ENCODE assay signal across 12 cellular contexts in the genomic region with DNA sequence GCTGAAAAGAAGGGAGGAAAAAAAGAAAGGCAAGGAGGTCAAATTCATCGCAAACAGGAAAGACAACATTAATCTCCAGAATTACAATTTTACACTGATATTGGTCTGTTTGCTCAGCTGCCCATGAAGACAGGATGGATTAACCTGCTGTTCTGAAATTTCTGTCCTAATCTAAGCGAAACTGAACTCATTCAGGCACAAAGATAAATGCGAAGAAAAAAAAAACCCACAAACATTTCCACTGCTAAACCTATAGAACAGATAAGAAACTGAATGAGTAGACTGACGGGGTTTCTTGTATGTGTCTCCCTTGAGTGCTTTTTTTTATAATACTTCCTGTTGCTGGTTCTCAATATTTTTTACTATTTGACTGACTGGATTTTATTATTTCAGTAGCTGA.
DNase-seq lines count a peak whose midpoint lies in the region; ATAC-seq and TF ChIP-seq lines count a peak whose summit lies in the region.
"Had no signal": no experiment of that assay in that cellular context is flagged by ENCODE, and none has a peak within 500 bp of the region (broad histone marks: within the 10 kb centered on the region; RNA-seq: fewer than 3 reads in every experiment).

No MANE protein-coding gene starts in this region.

- TF ChIP-seq CTCF in WTC11 (IDR thresholded peaks at IDR 0.05): no peak
- TF ChIP-seq CTCF in glutamatergic neuron (IDR thresholded peaks at IDR 0.05; ENCODE audit: partially characterized antibody, unreplicated experiment): no peak
- no peak for TF ChIP-seq CTCF in HFFc6 (IDR thresholded peaks at IDR 0.05)

- peak overlapping the region; percentile 84 for H3K27ac Mint-ChIP-seq in WTC11
- no peak overlapping the region for H3K27ac Mint-ChIP-seq in glutamatergic neuron (ENCODE audit: unreplicated experiment)
- H3K27ac Mint-ChIP-seq in HFFc6: no peak overlapping the region
- no peak overlapping the region for H3K27ac Mint-ChIP-seq in activated naive CD4-positive, alpha-beta T cell treated with anti-CD3 and anti-CD28 coated beads, Interleukin-2, amount 10 ng/mL, durations not matched to agents 7 days and 5 days
- H3K27ac Mint-ChIP-seq: activated T-helper 2 cell treated with anti-CD3 and anti-CD28 coated beads, Interferon-gamma antibody, Interleukin-2, Interleukin-4, amounts not matched to agents 10 μg/mL and 5 μg/mL and 100 μg/mL, durations not matched to agents 14 hours and 24 hours and 36 hours; stimulated activated naive CD8-positive, alpha-beta T cell treated with anti-CD3 and anti-CD28 coated beads, Interleukin-15, Interleukin-2, amounts not matched to agents 100 ng/mL and 50 ng/mL, for 24 hours had no signal

- ATAC-seq in GM18520 (IDR thresholded peaks at IDR 0.05; ENCODE audit: unreplicated experiment) (peak; percentile 63), GM21526 (IDR thresholded peaks at IDR 0.05; ENCODE audit: low FRiP score, unreplicated experiment) (peak; percentile 88), HG03139 (IDR thresholded peaks at IDR 0.05; ENCODE audit: unreplicated experiment) (peak; percentile 81), WTC11 (no peak)

- H3K4me1 Mint-ChIP-seq in WTC11: peaks cover 18% of the 10 kb centered on the region
- peaks cover 3% of the 10 kb centered on the region for H3K4me1 Mint-ChIP-seq in glutamatergic neuron (ENCODE audit: low read depth, unreplicated experiment)
- H3K4me1 Mint-ChIP-seq in HFFc6 (ENCODE audit: low read depth): peaks cover 7% of the 10 kb centered on the region
- no peaks in the 10 kb centered on the region for H3K4me1 Mint-ChIP-seq in activated naive CD4-positive, alpha-beta T cell treated with anti-CD3 and anti-CD28 coated beads, Interleukin-2, amount 10 ng/mL, durations not matched to agents 7 days and 5 days

- H3K36me3 Mint-ChIP-seq in WTC11: no peaks in the 10 kb centered on the region
- no peaks in the 10 kb centered on the region for H3K36me3 Mint-ChIP-seq in glutamatergic neuron (ENCODE audit: unreplicated experiment)
- H3K36me3 Mint-ChIP-seq in HFFc6 (ENCODE audit: low read depth): no peaks in the 10 kb centered on the region
- H3K36me3 Mint-ChIP-seq in activated naive CD4-positive, alpha-beta T cell treated with anti-CD3 and anti-CD28 coated beads, Interleukin-2, amount 10 ng/mL, durations not matched to agents 7 days and 5 days: no peaks in the 10 kb centered on the region

- H3K27me3 Mint-ChIP-seq in WTC11 (ENCODE audit: low read depth) (no peaks in the 10 kb centered on the region), glutamatergic neuron (ENCODE audit: unreplicated experiment) (no peaks in the 10 kb centered on the region), HFFc6 (ENCODE audit: insufficient read depth) (no peaks in the 10 kb centered on the region; the same call in 1 of the 2 replicates)
- H3K27me3 Mint-ChIP-seq in activated naive CD4-positive, alpha-beta T cell treated with anti-CD3 and anti-CD28 coated beads, Interleukin-2, amount 10 ng/mL, durations not matched to agents 7 days and 5 days: no peaks in the 10 kb centered on the region
- H3K27me3 Mint-ChIP-seq: stimulated activated naive CD8-positive, alpha-beta T cell treated with anti-CD3 and anti-CD28 coated beads, Interleukin-15, Interleukin-2, amounts not matched to agents 100 ng/mL and 50 ng/mL, for 24 hours had no signal

- DNase-seq in WTC11 (ENCODE audit: low spot score) (no peak), glutamatergic neuron (no peak), HFFc6 (no peak), activated gamma-delta T cell (lab: John Stamatoyannopoulos, UW) (no peak)
- no peak for DNase-seq in activated naive CD4-positive, alpha-beta T cell treated with anti-CD3 and anti-CD28 coated beads, Interleukin-2, amount 10 ng/mL, durations not matched to agents 7 days and 5 days
- DNase-seq: COR-L47; NK-92 treated with Interleukin-12 subunit alpha and Interleukin-12 subunit beta, amount 100 ng/mL, for 24 hours had no signal

- H3K4me3 Mint-ChIP-seq in WTC11: no peak overlapping the region
- H3K4me3 Mint-ChIP-seq in glutamatergic neuron (ENCODE audit: unreplicated experiment): no peak overlapping the region
- no peak overlapping the region for H3K4me3 Mint-ChIP-seq in HFFc6
- no peak overlapping the region for H3K4me3 Mint-ChIP-seq in activated naive CD4-positive, alpha-beta T cell treated with anti-CD3 and anti-CD28 coated beads, Interleukin-2, amount 10 ng/mL, durations not matched to agents 7 days and 5 days
- H3K4me3 Mint-ChIP-seq: stimulated activated naive CD8-positive, alpha-beta T cell treated with anti-CD3 and anti-CD28 coated beads, Interleukin-15, Interleukin-2, amounts not matched to agents 100 ng/mL and 50 ng/mL, for 24 hours had no signal

- CTCF ChIA-PET in WTC11 (lab: Charles Lee): no interaction called here
- CTCF ChIA-PET in activated naive CD4-positive, alpha-beta T cell treated with anti-CD3 and anti-CD28 coated beads, Interleukin-2, amount 10 ng/mL, durations not matched to agents 7 days and 5 days (lab: Charles Lee): no interaction called here

- POLR2A ChIA-PET in WTC11 (lab: Charles Lee): no interaction called here

- H3K9me3 Mint-ChIP-seq in WTC11 (no peaks in the 10 kb centered on the region), glutamatergic neuron (ENCODE audit: unreplicated experiment) (no peaks in the 10 kb centered on the region), HFFc6 (no peaks in the 10 kb centered on the region)
- no peaks in the 10 kb centered on the region for H3K9me3 Mint-ChIP-seq in activated naive CD4-positive, alpha-beta T cell treated with anti-CD3 and anti-CD28 coated beads, Interleukin-2, amount 10 ng/mL, durations not matched to agents 7 days and 5 days
- H3K9me3 Mint-ChIP-seq: activated T-helper 2 cell treated with anti-CD3 and anti-CD28 coated beads, Interferon-gamma antibody, Interleukin-2, Interleukin-4, amounts not matched to agents 10 μg/mL and 5 μg/mL and 100 μg/mL, durations not matched to agents 14 hours and 24 hours and 36 hours; stimulated activated naive CD8-positive, alpha-beta T cell treated with anti-CD3 and anti-CD28 coated beads, Interleukin-15, Interleukin-2, amounts not matched to agents 100 ng/mL and 50 ng/mL, for 24 hours had no signal

TF ChIP-seq in WTC11, 78 proteins besides CTCF, POLR2A, EP300 and RAD21 (continues in another document):
- no peak for TF ChIP-seq ZNF671 (CRISPR knock-in tag; IDR thresholded peaks at IDR 0.05)
- TF ChIP-seq, protein P1, sequence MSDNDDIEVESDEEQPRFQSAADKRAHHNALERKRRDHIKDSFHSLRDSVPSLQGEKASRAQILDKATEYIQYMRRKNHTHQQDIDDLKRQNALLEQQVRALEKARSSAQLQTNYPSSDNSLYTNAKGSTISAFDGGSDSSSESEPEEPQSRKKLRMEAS (CRISPR knock-in tag; IDR thresholded peaks at IDR 0.05): no peak
- no peak for TF ChIP-seq PRDM15 (CRISPR knock-in tag; IDR thresholded peaks at IDR 0.05)
- TF ChIP-seq NR1H2 (CRISPR knock-in tag; IDR thresholded peaks at IDR 0.05): no peak
- TF ChIP-seq IRF2 (CRISPR knock-in tag; IDR thresholded peaks at IDR 0.05; ENCODE audit: borderline replicate concordance, low read depth): no peak
- TF ChIP-seq, protein P2, sequence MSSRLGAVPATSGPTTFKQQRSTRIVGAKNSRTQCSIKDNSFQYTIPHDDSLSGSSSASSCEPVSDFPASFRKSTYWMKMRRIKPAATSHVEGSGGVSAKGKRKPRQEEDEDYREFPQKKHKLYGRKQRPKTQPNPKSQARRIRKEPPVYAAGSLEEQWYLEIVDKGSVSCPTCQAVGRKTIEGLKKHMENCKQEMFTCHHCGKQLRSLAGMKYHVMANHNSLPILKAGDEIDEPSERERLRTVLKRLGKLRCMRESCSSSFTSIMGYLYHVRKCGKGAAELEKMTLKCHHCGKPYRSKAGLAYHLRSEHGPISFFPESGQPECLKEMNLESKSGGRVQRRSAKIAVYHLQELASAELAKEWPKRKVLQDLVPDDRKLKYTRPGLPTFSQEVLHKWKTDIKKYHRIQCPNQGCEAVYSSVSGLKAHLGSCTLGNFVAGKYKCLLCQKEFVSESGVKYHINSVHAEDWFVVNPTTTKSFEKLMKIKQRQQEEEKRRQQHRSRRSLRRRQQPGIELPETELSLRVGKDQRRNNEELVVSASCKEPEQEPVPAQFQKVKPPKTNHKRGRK (CRISPR knock-in tag; IDR thresholded peaks at IDR 0.05; ENCODE audit: borderline replicate concordance): no peak
